ENCODE assay signal across 18 cellular contexts in the genomic region with DNA sequence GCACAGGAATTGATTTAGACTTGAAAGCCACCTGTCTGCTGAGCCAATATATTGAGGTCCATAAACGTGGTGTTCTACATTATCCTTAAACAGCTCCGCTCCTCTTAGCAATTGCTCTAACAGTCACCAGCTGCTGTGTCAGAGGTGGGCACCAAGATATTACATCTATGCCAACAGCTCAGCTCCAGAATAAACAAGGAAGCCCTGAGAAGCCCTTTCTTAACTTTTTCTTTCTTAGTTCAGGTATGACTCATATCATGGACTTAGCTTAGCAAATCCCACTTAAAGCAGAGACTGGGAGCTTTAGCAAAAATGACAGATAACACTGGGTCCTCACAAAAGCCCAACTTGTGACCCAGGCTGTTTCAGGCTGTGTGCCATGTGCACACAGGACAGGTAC.
A peak's percentile ranks its signal among the peaks of the same experiment; 100 is the strongest.
DNase-seq lines count a peak whose midpoint lies in the region; ATAC-seq, FAIRE-seq and TF ChIP-seq lines count a peak whose summit lies in the region.
"Had no signal": no experiment of that assay in that cellular context is flagged by ENCODE, and none has a peak within 500 bp of the region (broad histone marks: within the 10 kb centered on the region; RNA-seq: fewer than 3 reads in every experiment).

No MANE protein-coding gene starts in this region.

- H3K27ac ChIP-seq in PC-3 (ENCODE audit: low read length) (peak overlapping the region; percentile 8), epithelial cell of prostate (no peak overlapping the region), mesenchymal stem cell (ENCODE audit: low read length, poor library complexity, severe bottlenecking) (no peak overlapping the region)
- H3K27ac ChIP-seq: adrenal gland had no signal

- H3K36me3 ChIP-seq in PC-3 (ENCODE audit: low read depth, low read length), result no peaks in the 10 kb centered on the region
- H3K36me3 ChIP-seq in mesenchymal stem cell (ENCODE audit: control insufficient read depth in 1 of 2, insufficient read depth in 2 of 2, low read depth in 1 of 2, low read length in 2 of 2), result no peaks in the 10 kb centered on the region
- H3K36me3 ChIP-seq: adrenal gland, BE2C had no signal

- no TSS peak for BruUV-seq in PC-3 (replicated peaks; lab: Mats Ljungman, UMichigan)

- H2AFZ ChIP-seq in PC-3 (ENCODE audit: low read length), result no peak overlapping the region
- no peak overlapping the region for H2AFZ ChIP-seq in mesenchymal stem cell (ENCODE audit: low read depth, low read length)

- intact Hi-C loops in PC-3 (cut with micrococcal nuclease), result no loop called here
- intact Hi-C loops in activated CD8-positive, alpha-beta T cell treated with anti-CD3 and anti-CD28 coated beads for 36 hours (cut with micrococcal nuclease), result no loop called here

- H3K9me3 ChIP-seq in PC-3 (ENCODE audit: low read length), result no peaks in the 10 kb centered on the region
- H3K9me3 ChIP-seq in mesenchymal stem cell (ENCODE audit: control insufficient read depth, low read length), result no peaks in the 10 kb centered on the region
- H3K9me3 ChIP-seq: adrenal gland, BE2C had no signal

- 50% methylated on average over 2 of the region's 2 CpGs for WGBS in mesenchymal stem cell

- FAIRE-seq in frontal cortex (lab: Jason Lieb, UNC), result no peak
- FAIRE-seq: TTC549 had no signal

- H4K8ac ChIP-seq in mesenchymal stem cell (ENCODE audit: low read length), result no peak overlapping the region

- no peak overlapping the region for H3K4ac ChIP-seq in mesenchymal stem cell (ENCODE audit: low read depth in 1 of 2, low read length in 2 of 2)

- no peak overlapping the region for H3K14ac ChIP-seq in mesenchymal stem cell (ENCODE audit: low read length in 2 of 2)

- no peaks in the 10 kb centered on the region for H3K36me3 Mint-ChIP-seq in activated CD8-positive, alpha-beta T cell treated with anti-CD3 and anti-CD28 coated beads for 36 hours (ENCODE audit: low read depth)

- H3K4me2 ChIP-seq in PC-3 (ENCODE audit: low read length), result peak overlapping the region; percentile 23
- H3K4me2 ChIP-seq in mesenchymal stem cell (ENCODE audit: low read length, poor library complexity, severe bottlenecking), result no peak overlapping the region

- no peaks in the 10 kb centered on the region for H3K9me3 Mint-ChIP-seq in activated CD8-positive, alpha-beta T cell treated with anti-CD3 and anti-CD28 coated beads for 36 hours
- H3K9me3 Mint-ChIP-seq: nephron progenitor cell had no signal

- no peak for TF ChIP-seq CTCF in PC-3 (conservative IDR thresholded peaks at IDR 0.05; ENCODE audit: low read depth, low read length)
- TF ChIP-seq CTCF in activated CD8-positive, alpha-beta T cell treated with anti-CD3 and anti-CD28 coated beads for 36 hours (IDR thresholded peaks at IDR 0.05), result no peak

- no peak overlapping the region for H2BK15ac ChIP-seq in mesenchymal stem cell (ENCODE audit: low read depth, poor library complexity, severe bottlenecking)

- no peaks in the 10 kb centered on the region for H4K20me1 ChIP-seq in PC-3 (ENCODE audit: low read length)

- no peak overlapping the region for H2AK5ac ChIP-seq in mesenchymal stem cell (ENCODE audit: low read length, severe bottlenecking)

- CTCF ChIA-PET in PC-3 (lab: Charles Lee), result no interaction called here
- CTCF ChIA-PET in activated CD8-positive, alpha-beta T cell treated with anti-CD3 and anti-CD28 coated beads for 36 hours (lab: Charles Lee), result interaction anchor here (1.0 kb wide), 1 partner anchor 176 kb away, joined by 3 read pairs; no protein-coding TSS in a partner anchor

- no peaks in the 10 kb centered on the region for H3K79me2 ChIP-seq in PC-3 (ENCODE audit: low read length)

- no peaks in the 10 kb centered on the region for H3K27me3 ChIP-seq in PC-3 (ENCODE audit: low read length)
- H3K27me3 ChIP-seq in mesenchymal stem cell (ENCODE audit: control insufficient read depth in 1 of 2, insufficient read depth in 1 of 2, low read length in 2 of 2), result no peaks in the 10 kb centered on the region
- H3K27me3 ChIP-seq: adrenal gland, BE2C had no signal

- H2BK5ac ChIP-seq in mesenchymal stem cell (ENCODE audit: low read depth, low read length, poor library complexity, severe bottlenecking), result no peak overlapping the region

- peaks cover 8% of the 10 kb centered on the region for H3K27me3 Mint-ChIP-seq in activated CD8-positive, alpha-beta T cell treated with anti-CD3 and anti-CD28 coated beads for 36 hours

- no peak overlapping the region for H4K91ac ChIP-seq in mesenchymal stem cell (ENCODE audit: low read length)

- H3K9ac ChIP-seq in PC-3 (ENCODE audit: low read length) (no peak overlapping the region), mesenchymal stem cell (ENCODE audit: low read length) (no peak overlapping the region)

- POLR2A ChIA-PET in PC-3 (lab: Charles Lee; ENCODE audit: unreplicated experiment), result no interaction called here
- POLR2A ChIA-PET in activated CD8-positive, alpha-beta T cell treated with anti-CD3 and anti-CD28 coated beads for 36 hours (lab: Charles Lee), result interaction anchor here (0.6 kb wide), 1 partner anchor 981 kb away, joined by 3 read pairs; no protein-coding TSS in a partner anchor

- no peak overlapping the region for H2BK120ac ChIP-seq in mesenchymal stem cell (ENCODE audit: low read depth, low read length)

- H3F3A ChIP-seq in PC-3 (ENCODE audit: low read length, unreplicated experiment), result no peaks in the 10 kb centered on the region

- H3K4me3 Mint-ChIP-seq in activated CD8-positive, alpha-beta T cell treated with anti-CD3 and anti-CD28 coated beads for 36 hours, result no peak overlapping the region
- H3K4me3 Mint-ChIP-seq: nephron progenitor cell had no signal

- H3K9me2 ChIP-seq in PC-3 (replicated peaks; ENCODE audit: low read length), result no peaks in the 10 kb centered on the region

- H3K79me1 ChIP-seq in mesenchymal stem cell (replicated peaks; ENCODE audit: low read length, poor library complexity, severe bottlenecking), result no peaks in the 10 kb centered on the region

- no peak overlapping the region for H3K23ac ChIP-seq in mesenchymal stem cell (ENCODE audit: low read length in 2 of 2)

- H3K4me3 ChIP-seq in PC-3 (ENCODE audit: low read length) (no peak overlapping the region), mesenchymal stem cell (ENCODE audit: insufficient read depth in 1 of 2, low read depth in 1 of 2, low read length in 2 of 2) (no peak overlapping the region)
- H3K4me3 ChIP-seq: adrenal gland, lung had no signal

- H3K4me1 ChIP-seq in PC-3 (ENCODE audit: insufficient read depth, low read length) (peaks cover 12% of the 10 kb centered on the region), mesenchymal stem cell (ENCODE audit: control insufficient read depth, insufficient read depth, low read depth, low read length) (peaks cover 2% of the 10 kb centered on the region)
- H3K4me1 ChIP-seq: adrenal gland, BE2C had no signal

- DNase-seq in EL, result peak; percentile 51
- DNase-seq in PC-3, result peak; percentile 81
- peak; percentile 20 for DNase-seq in epithelial cell of prostate (ENCODE audit: low read depth, low spot score)
- peak; percentile 63 for DNase-seq in mesenchymal stem cell
- DNase-seq in COR-L47 (lab: John Stamatoyannopoulos, UW), result no peak
- DNase-seq in activated CD8-positive, alpha-beta T cell treated with anti-CD3 and anti-CD28 coated beads for 36 hours, result no peak
- no peak for DNase-seq in frontal cortex (ENCODE audit: low spot score in 2 of 2)
- DNase-seq: adrenal gland; BE2C; cortex of kidney; DMS 273 treated with DMSO at 0.1 percent for 48 hours; KG1; NCI-H146; nephron progenitor cell; stimulated activated CD4-positive, alpha-beta T cell treated with anti-CD3 and anti-CD28 coated beads, Interleukin-1b, Interleukin-23, amount 100 ng/mL, for 48 hours had no signal

- no peak overlapping the region for H3K27ac Mint-ChIP-seq in activated CD8-positive, alpha-beta T cell treated with anti-CD3 and anti-CD28 coated beads for 36 hours
- H3K27ac Mint-ChIP-seq: nephron progenitor cell had no signal

- no peaks in the 10 kb centered on the region for H3K4me1 Mint-ChIP-seq in activated CD8-positive, alpha-beta T cell treated with anti-CD3 and anti-CD28 coated beads for 36 hours (ENCODE audit: low read depth)

- ATAC-seq in PC-3 (peak; percentile 97), GM19324 (IDR thresholded peaks at IDR 0.05; ENCODE audit: low FRiP score, unreplicated experiment) (no peak)
- no peak for ATAC-seq in activated CD8-positive, alpha-beta T cell treated with anti-CD3 and anti-CD28 coated beads for 36 hours

- H3K18ac ChIP-seq in mesenchymal stem cell (ENCODE audit: low read depth in 1 of 2, low read length in 2 of 2), result no peak overlapping the region

- H2BK12ac ChIP-seq in mesenchymal stem cell (ENCODE audit: low read length in 2 of 2), result peak overlapping the region in 1 of 2 experiments; percentile 18

Comparison
In these comparisons a context has a peak if more than half of its experiments do, and no peak if none do; other contexts are left out.
1. DNase-seq: peak in EL (single experiment), PC-3 (single experiment), epithelial cell of prostate (single experiment) and mesenchymal stem cell (single experiment); none in COR-L47 (single experiment), activated CD8-positive, alpha-beta T cell treated with anti-CD3 and anti-CD28 coated beads for 36 hours (single experiment) and frontal cortex (0 of 2).